Comparison of ENCODE assay signal across 14 cellular contexts in genomic region chr12:105317453-105317852, GRCh38. TPM values are rescaled to one million over a fixed set of nuclear protein-coding genes. Genes with fewer than 3 reads are reported as not detected.
DNase-seq lines count a peak whose midpoint lies in the region; TF ChIP-seq lines count a peak whose summit lies in the region.
"Had no signal": no experiment of that assay in that cellular context is flagged by ENCODE, and none has a peak within 500 bp of the region (broad histone marks: within the 10 kb centered on the region; RNA-seq: fewer than 3 reads in every experiment).

No MANE protein-coding gene starts in this region.

- H3K9ac ChIP-seq in endocrine pancreas (ENCODE audit: control insufficient read depth, insufficient read depth, low read length) = no peak overlapping the region

- H3K36me3 ChIP-seq in endocrine pancreas (ENCODE audit: control insufficient read depth, insufficient read depth, low read length) = no peaks in the 10 kb centered on the region
- H3K36me3 ChIP-seq: vagina had no signal

- POLR2A ChIA-PET in AG04449 (lab: Yijun Ruan, JAX) = interaction anchor here (0.6 to 1.8 kb wide), 3 partner anchors 15 to 97 kb away, joined by 3 to 10 read pairs (median 5); no protein-coding TSS in a partner anchor

- H3K4me3 ChIP-seq in AG04449 (ENCODE audit: low read depth, low read length) (no peak overlapping the region), endocrine pancreas (ENCODE audit: control insufficient read depth, insufficient read depth, low read length) (peak overlapping the region; percentile 51)
- H3K4me3 ChIP-seq: vagina had no signal

- H3K4me1 ChIP-seq in endocrine pancreas (ENCODE audit: control insufficient read depth, insufficient read depth, low read length) = peaks cover 25% of the 10 kb centered on the region

- TF ChIP-seq CTCF in AG04449 (IDR thresholded peaks at IDR 0.05; ENCODE audit: insufficient read depth, low read length, missing control alignments) = no peak

- CTCF ChIA-PET in AG04449 (lab: Yijun Ruan, JAX) = no interaction called here

- H3K9me3 ChIP-seq in endocrine pancreas (ENCODE audit: control insufficient read depth, low read length) = no peaks in the 10 kb centered on the region
- H3K9me3 ChIP-seq: vagina had no signal

- peak; percentile 33 for DNase-seq in AG04449 (ENCODE audit: low read depth, low spot score)
- peak; percentile 61 for DNase-seq in LHCN-M2 (ENCODE audit: low read depth)
- peak; percentile 15 for DNase-seq in myocyte (ENCODE audit: low read depth)
- DNase-seq in stimulated activated CD4-positive, alpha-beta T cell treated with anti-CD3 and anti-CD28 coated beads, Interleukin-1b, Interleukin-23, amount 100 ng/mL, for 48 hours = no peak
- DNase-seq in NCI-H1417 treated with DMSO at 0.1 percent for 48 hours (lab: John Stamatoyannopoulos, UW) = no peak
- no peak for DNase-seq in NCI-H526 treated with DMSO at 0.1 percent for 48 hours (lab: John Stamatoyannopoulos, UW)
- DNase-seq in cerebellar cortex (ENCODE audit: low spot score) = no peak
- DNase-seq: activated CD4-positive, CD25-positive, alpha-beta regulatory T cell treated with anti-CD3 and anti-CD28 coated beads, Interleukin-2, amount 50 U/mL, for 72 hours; aorta; C1 segment of cervical spinal cord; effector CD4-positive, alpha-beta T cell; Karpas-422 had no signal

- H3K27me3 ChIP-seq in endocrine pancreas (ENCODE audit: control insufficient read depth, insufficient read depth, low read length) = no peaks in the 10 kb centered on the region
- H3K27me3 ChIP-seq: vagina had no signal

RNA-seq across cellular contexts. Expression of gene C12orf75, which starts 13.0 kb away (rescaled TPM):
- total RNA-seq in LHCN-M2 (2014; rRNA removed) (238 and 300 TPM in 2 replicates), myocyte (38.7 and 41.4 TPM in 2 replicates)
- polyA plus RNA-seq in LHCN-M2 (2012) = 174 TPM
- 89.8 TPM for polyA plus RNA-seq in myocyte (2012)

Comparison
In these comparisons a context has a peak if more than half of its experiments do, and no peak if none do; other contexts are left out.
1. DNase-seq: peak in AG04449 (single experiment), LHCN-M2 (single experiment) and myocyte (single experiment); none in stimulated activated CD4-positive, alpha-beta T cell treated with anti-CD3 and anti-CD28 coated beads, Interleukin-1b, Interleukin-23, amount 100 ng/mL, for 48 hours (single experiment), NCI-H1417 treated with DMSO at 0.1 percent for 48 hours (single experiment), NCI-H526 treated with DMSO at 0.1 percent for 48 hours (single experiment) and cerebellar cortex (single experiment).